Comparison of ENCODE assay signal across 26 cellular contexts in the genomic region with DNA sequence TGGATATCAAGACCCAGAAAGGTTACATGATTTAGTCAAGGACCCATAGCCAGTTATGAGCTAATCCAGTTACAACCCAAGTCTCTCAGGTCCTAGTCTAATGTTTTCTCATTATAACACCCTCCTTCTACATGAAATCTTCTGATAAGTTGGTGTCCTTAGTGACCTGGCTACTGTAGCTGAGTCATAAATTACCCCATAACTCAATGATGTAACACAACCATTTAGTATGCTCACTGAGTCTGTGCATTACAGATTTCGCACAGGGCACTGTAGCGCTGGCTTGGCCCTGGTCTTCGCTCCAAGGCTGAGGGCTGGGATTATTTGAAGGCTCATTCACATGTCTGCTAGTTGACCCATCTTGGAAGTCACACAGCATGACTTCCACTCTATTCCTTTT.
"Had no signal": no experiment of that assay in that cellular context is flagged by ENCODE, and none has a peak within 500 bp of the region (broad histone marks: within the 10 kb centered on the region; RNA-seq: fewer than 3 reads in every experiment).

No MANE protein-coding gene starts in this region.

- H3K27me3 Mint-ChIP-seq: activated naive CD8-positive, alpha-beta T cell treated with anti-CD3 and anti-CD28 coated beads, Interleukin-2, amount 10 ng/mL, durations not matched to agents 7 days and 5 days; natural killer cell treated with Interleukin-12 subunit alpha and Interleukin-12 subunit beta and Interleukin-15 and Interleukin-18, amount 100 ng/mL, for 72 hours; progenitor cell of endocrine pancreas; T-helper 17 cell had no signal

- H3K27ac Mint-ChIP-seq: activated naive CD4-positive, alpha-beta T cell treated with anti-CD3 and anti-CD28 coated beads for 36 hours; activated naive CD8-positive, alpha-beta T cell treated with anti-CD3 and anti-CD28 coated beads, Interleukin-2, amount 10 ng/mL, durations not matched to agents 7 days and 5 days; natural killer cell treated with Interleukin-12 subunit alpha and Interleukin-12 subunit beta and Interleukin-15 and Interleukin-18, amount 100 ng/mL, for 72 hours; progenitor cell of endocrine pancreas; T-helper 17 cell had no signal

- H3K36me3 Mint-ChIP-seq: natural killer cell treated with Interleukin-12 subunit alpha and Interleukin-12 subunit beta and Interleukin-15 and Interleukin-18, amount 100 ng/mL, for 72 hours had no signal

- H3K9me3 Mint-ChIP-seq: activated naive CD4-positive, alpha-beta T cell treated with anti-CD3 and anti-CD28 coated beads for 36 hours; activated naive CD8-positive, alpha-beta T cell treated with anti-CD3 and anti-CD28 coated beads, Interleukin-2, amount 10 ng/mL, durations not matched to agents 7 days and 5 days; natural killer cell treated with Interleukin-12 subunit alpha and Interleukin-12 subunit beta and Interleukin-15 and Interleukin-18, amount 100 ng/mL, for 72 hours had no signal

- H3K27me3 ChIP-seq: heart left ventricle, left lung, ovary, right lobe of liver, tibial nerve had no signal

- H3K9me3 ChIP-seq: heart left ventricle, left lung, lower lobe of right lung, mucosa of descending colon, ovary, right lobe of liver, tibial nerve had no signal

- H3K27ac ChIP-seq: heart left ventricle, left lung, lower lobe of right lung, ovary, right lobe of liver, tibial nerve, WERI-Rb-1 had no signal

- H3K4me1 ChIP-seq: heart left ventricle, left lung, lower lobe of right lung, right lobe of liver, tibial nerve had no signal

- H3K4me3 ChIP-seq: heart left ventricle, left lung, lower lobe of right lung, mucosa of descending colon, ovary, right lobe of liver, tibial nerve had no signal

- H3K4me3 Mint-ChIP-seq: activated naive CD4-positive, alpha-beta T cell treated with anti-CD3 and anti-CD28 coated beads for 36 hours; activated naive CD8-positive, alpha-beta T cell treated with anti-CD3 and anti-CD28 coated beads, Interleukin-2, amount 10 ng/mL, durations not matched to agents 7 days and 5 days; natural killer cell treated with Interleukin-12 subunit alpha and Interleukin-12 subunit beta and Interleukin-15 and Interleukin-18, amount 100 ng/mL, for 72 hours; T-helper 17 cell had no signal

- ATAC-seq: activated CD4-positive, CD25-positive, alpha-beta regulatory T cell treated with anti-CD3 and anti-CD28 coated beads, Interleukin-2, amount 50 U/mL, for 24 hours; heart left ventricle; left lung; lower lobe of right lung; mucosa of descending colon; natural killer cell treated with Interleukin-12 subunit alpha and Interleukin-12 subunit beta and Interleukin-15 and Interleukin-18, amount 100 ng/mL, for 72 hours; right lobe of liver; T-helper 17 cell had no signal

- DNase-seq: activated CD4-positive, alpha-beta T cell treated with anti-CD3 and anti-CD28 coated beads for 48 hours; activated CD4-positive, alpha-beta T cell treated with anti-CD3 and anti-CD28 coated beads, Interleukin-2, amount 50 U/mL, for 48 hours; activated CD8-positive, alpha-beta memory T cell treated with anti-CD3 and anti-CD28 coated beads for 24 hours; activated effector memory CD4-positive, alpha-beta T cell treated with anti-CD3 and anti-CD28 coated beads, Interleukin-2, amount 50 U/mL, for 16 hours; activated naive CD4-positive, alpha-beta T cell treated with anti-CD3 and anti-CD28 coated beads for 36 hours; activated naive CD8-positive, alpha-beta T cell treated with anti-CD3 and anti-CD28 coated beads, Interleukin-2, amount 10 ng/mL, durations not matched to agents 7 days and 5 days; amygdala; central memory CD4-positive, alpha-beta T cell; heart left ventricle; hypothalamus; kidney glomerular epithelial cell; left lung; lower lobe of right lung; mesendoderm; mucosa of descending colon; ovary; right lobe of liver; stimulated activated CD4-positive, alpha-beta T cell treated with anti-CD3 and anti-CD28 coated beads, Interleukin-2, amount 100 ng/mL, for 48 hours; stimulated activated naive CD4-positive, alpha-beta T cell treated with Interleukin-2 at 50 U/mL for 16 hours; T-helper 17 cell; T1000; WERI-Rb-1 had no signal

- H3K36me3 ChIP-seq: heart left ventricle, left lung, lower lobe of right lung, ovary, right lobe of liver, tibial nerve, WERI-Rb-1 had no signal
